ENCODE assay signal across 10 cellular contexts in the genomic region with DNA sequence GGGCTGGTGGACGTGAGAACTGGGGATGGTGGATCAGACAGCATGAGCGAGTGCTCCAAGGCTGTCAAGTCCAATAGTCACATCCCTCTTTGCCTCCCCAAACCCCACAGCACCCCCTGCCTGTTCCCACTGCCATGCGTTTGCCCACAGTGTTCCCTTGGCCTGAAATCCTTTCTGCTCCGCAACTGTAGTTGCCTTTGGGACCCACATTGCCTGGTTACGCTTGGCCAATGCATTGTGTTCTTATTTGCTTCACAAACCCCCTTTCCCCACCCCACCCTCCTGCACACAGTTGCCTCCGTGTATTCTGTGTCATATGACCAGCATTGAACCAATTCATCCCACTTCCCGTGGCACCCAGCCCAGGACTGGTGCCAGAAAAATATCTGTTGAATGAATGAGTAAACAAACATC. TPM values are rescaled to one million over a fixed set of nuclear protein-coding genes. Genes with fewer than 3 reads are reported as not detected.
DNase-seq lines count a peak whose midpoint lies in the region; ATAC-seq and TF ChIP-seq lines count a peak whose summit lies in the region.
"Had no signal": no experiment of that assay in that cellular context is flagged by ENCODE, and none has a peak within 500 bp of the region (broad histone marks: within the 10 kb centered on the region; RNA-seq: fewer than 3 reads in every experiment).

No MANE protein-coding gene starts in this region.

- no peak overlapping the region for H3K4me3 ChIP-seq in stomach
- no peak overlapping the region for H3K4me3 ChIP-seq in tibial artery

- H3K36me3 ChIP-seq in stomach (peaks cover 0 to 9% (median 2%) of the 10 kb centered on the region in 4 donors), tibial artery (no peaks in the 10 kb centered on the region)

- TF ChIP-seq EP300 in stomach (IDR thresholded peaks at IDR 0.05): no peak

- H3K27me3 ChIP-seq in stomach (no peaks in the 10 kb centered on the region), tibial artery (no peaks in the 10 kb centered on the region)

- peak; percentile 15 for DNase-seq in DMS 273 (lab: John Stamatoyannopoulos, UW; ENCODE audit: unreplicated experiment)
- no peak for DNase-seq in DMS 273 treated with DMSO at 0.1 percent for 48 hours (lab: John Stamatoyannopoulos, UW)
- DNase-seq in NCI-H748 (lab: John Stamatoyannopoulos, UW; ENCODE audit: unreplicated experiment): peak; percentile 93
- DNase-seq in erythroblast (lab: John Stamatoyannopoulos, UW): peak; percentile 25 to 43
- DNase-seq in stomach: peak; percentile 88
- DNase-seq in tibial artery: no peak
- no peak for DNase-seq in ecto neural progenitor cell (ENCODE audit: low spot score)

- no peak for TF ChIP-seq CTCF in stomach (IDR thresholded peaks at IDR 0.05)
- TF ChIP-seq CTCF in tibial artery (IDR thresholded peaks at IDR 0.05): no peak

- intact Hi-C loops in stomach (cut with DNase I; ENCODE audit: low total_unique reads) (no loop called here), tibial artery (cut with DNase I; ENCODE audit: low total_unique reads) (no loop called here)

- 28 to 45% (median 31%) methylated on average over 7 of the region's 7 CpGs for WGBS in stomach, 5 donors

- no peaks in the 10 kb centered on the region for H3K9me3 ChIP-seq in stomach
- no peaks in the 10 kb centered on the region for H3K9me3 ChIP-seq in tibial artery

- H3K4me1 ChIP-seq in stomach (peaks cover 34 to 86% (median 52%) of the 10 kb centered on the region in 4 donors), tibial artery (peaks cover 0 to 32% (median 23%) of the 10 kb centered on the region in 4 donors)

- TF ChIP-seq POLR2A in erythroblast (IDR thresholded peaks at IDR 0.05; ENCODE audit: low read length): no peak
- TF ChIP-seq POLR2A in stomach (IDR thresholded peaks at IDR 0.05): no peak

- H3K27ac ChIP-seq in stomach: peak overlapping the region; percentile 40 to 80 (median 68)
- H3K27ac ChIP-seq in tibial artery: no peak overlapping the region

- ATAC-seq in GM19023 (IDR thresholded peaks at IDR 0.05; ENCODE audit: unreplicated experiment): no peak

RNA-seq across cellular contexts. Expression of a gene that starts 2.1 kb away (rescaled TPM):
- 10 to 100 TPM in 4 of 5 donors, 1 to 10 TPM in 1; 7.1 to 42.3 (median 11.3) TPM for total RNA-seq in stomach
- 10 to 100 TPM; 21.7 to 26.6 (median 25.2) TPM for polyA plus RNA-seq in stomach

RNA-seq across cellular contexts. Expression of a gene that starts 42.0 kb away (rescaled TPM):
- total RNA-seq in stomach: 1 to 10 TPM in 1 of 5 donors, not detected in 4; 1.3 TPM
- polyA plus RNA-seq in stomach: under 1 TPM in 2 of 3 donors, not detected in 1; 0.10 to 0.76 TPM
- total RNA-seq: glomerular endothelial cell, temporal lobe had no signal

Comparison
In these comparisons a context has a peak if more than half of its experiments do, and no peak if none do; other contexts are left out.
1. DNase-seq: peak in DMS 273 (single experiment), NCI-H748 (single experiment), erythroblast (2 of 2) and stomach (single experiment); none in DMS 273 treated with DMSO at 0.1 percent for 48 hours (single experiment), tibial artery (0 of 2) and ecto neural progenitor cell (single experiment).
2. H3K27ac ChIP-seq: peak in stomach (5 of 5); none in tibial artery (0 of 2).